In the genomic region with DNA sequence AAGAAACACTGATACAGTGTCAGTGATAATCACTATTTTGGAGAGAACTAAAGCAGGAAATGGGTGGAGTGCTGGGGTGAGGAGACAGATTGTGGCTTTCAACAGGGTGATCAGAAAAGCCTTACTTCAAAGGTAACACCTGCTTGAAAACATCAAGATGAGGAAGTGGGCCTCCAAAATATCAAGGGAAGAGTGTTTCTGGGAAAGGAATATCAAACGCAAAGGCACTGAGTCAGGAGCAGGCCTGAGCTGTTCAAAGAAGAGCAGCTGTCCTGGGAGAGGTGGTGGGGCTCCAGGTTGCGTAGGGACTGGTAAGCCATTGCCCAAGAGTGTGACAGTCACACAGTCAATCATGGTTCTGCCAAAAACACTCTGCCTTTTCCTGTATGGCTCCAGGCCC, we compare ENCODE assay signal across 10 cellular contexts. TPM values are rescaled to one million over a fixed set of nuclear protein-coding genes. Genes with fewer than 3 reads are reported as not detected.
DNase-seq lines count a peak whose midpoint lies in the region; ATAC-seq and TF ChIP-seq lines count a peak whose summit lies in the region.
"Had no signal": no experiment of that assay in that cellular context is flagged by ENCODE, and none has a peak within 500 bp of the region (broad histone marks: within the 10 kb centered on the region; RNA-seq: fewer than 3 reads in every experiment).

No MANE protein-coding gene starts in this region.

- H3K23ac ChIP-seq in trophoblast cell (ENCODE audit: low read length): no peak overlapping the region

- H2BK120ac ChIP-seq in trophoblast cell (ENCODE audit: insufficient read depth, low read length, poor library complexity): no peak overlapping the region

- H2AFZ ChIP-seq in trophoblast cell (ENCODE audit: insufficient read depth, low read length, poor library complexity): no peak overlapping the region
- H2AFZ ChIP-seq in osteoblast (ENCODE audit: low read length): no peak overlapping the region

- no peak overlapping the region for H2BK5ac ChIP-seq in trophoblast cell (ENCODE audit: low read depth, low read length, poor library complexity)

- DNase-seq in T-helper 2 cell: peak in 3 of 5 experiments; percentile 16 to 84 (median 41)
- peak; percentile 9 for DNase-seq in activated gamma-delta T cell treated with anti-CD3 and anti-CD28 coated beads, Interleukin-2, amount 50 U/mL, for 16 hours (ENCODE audit: low read depth)
- no peak for DNase-seq in trophoblast cell
- no peak for DNase-seq in retina
- no peak for DNase-seq in osteoblast (ENCODE audit: insufficient read length, low spot score, missing footprints)
- DNase-seq: right cardiac atrium, upper lobe of left lung had no signal

- H3K36me3 ChIP-seq in DOHH2 (ENCODE audit: control insufficient read depth, low read length) (peaks cover 3% of the 10 kb centered on the region; the same call in 1 of the 2 replicates), trophoblast cell (ENCODE audit: control insufficient read depth in 1 of 2, insufficient read depth in 2 of 2, low read length in 2 of 2) (no peaks in the 10 kb centered on the region), osteoblast (ENCODE audit: insufficient read depth, low read length) (no peaks in the 10 kb centered on the region)
- H3K36me3 ChIP-seq: upper lobe of left lung had no signal

- peak overlapping the region; percentile 35 for H4K8ac ChIP-seq in trophoblast cell (ENCODE audit: low read depth, low read length)

- H3K4me3 ChIP-seq in DOHH2 (ENCODE audit: low read length): peak overlapping the region; percentile 54
- no peak overlapping the region for H3K4me3 ChIP-seq in trophoblast cell (ENCODE audit: low read depth, low read length)
- no peak overlapping the region for H3K4me3 ChIP-seq in osteoblast (ENCODE audit: insufficient read depth, low read length)
- H3K4me3 ChIP-seq: upper lobe of left lung had no signal

- no peak overlapping the region for H4K12ac ChIP-seq in trophoblast cell (ENCODE audit: low read depth, low read length)

- ATAC-seq in GM21360 (IDR thresholded peaks at IDR 0.05; ENCODE audit: unreplicated experiment) (no peak), HG02588 (IDR thresholded peaks at IDR 0.05; ENCODE audit: unreplicated experiment) (no peak)
- ATAC-seq: right cardiac atrium had no signal

- no peak overlapping the region for H3K9ac ChIP-seq in trophoblast cell (ENCODE audit: low read length)

- H3F3A ChIP-seq in DOHH2 (ENCODE audit: control insufficient read depth, insufficient read depth): peaks cover 28% of the 10 kb centered on the region

- H3K9me3 ChIP-seq in DOHH2 (ENCODE audit: control insufficient read depth, insufficient read depth, low read length) (no peaks in the 10 kb centered on the region), trophoblast cell (ENCODE audit: insufficient read depth, low read depth, low read length) (no peaks in the 10 kb centered on the region), osteoblast (ENCODE audit: low read depth, low read length) (no peaks in the 10 kb centered on the region)
- H3K9me3 ChIP-seq: upper lobe of left lung had no signal

- H3K4me2 ChIP-seq in DOHH2 (ENCODE audit: low read length) (peak overlapping the region; percentile 74), trophoblast cell (ENCODE audit: low read length) (no peak overlapping the region), osteoblast (ENCODE audit: insufficient read depth, low read length) (no peak overlapping the region)

- no peak overlapping the region for H3K14ac ChIP-seq in trophoblast cell (ENCODE audit: low read length)

- H3K79me1 ChIP-seq in trophoblast cell (ENCODE audit: low read length): no peaks in the 10 kb centered on the region

- no peak overlapping the region for H4K91ac ChIP-seq in trophoblast cell (ENCODE audit: low read depth, low read length)

- peak overlapping the region; percentile 87 for H3K27ac ChIP-seq in DOHH2 (ENCODE audit: low read depth, low read length)
- H3K27ac ChIP-seq in trophoblast cell (ENCODE audit: low read depth, low read length): no peak overlapping the region
- H3K27ac ChIP-seq in osteoblast (ENCODE audit: low read depth, low read length): no peak overlapping the region

- TF ChIP-seq CTCF in DOHH2 (IDR thresholded peaks at IDR 0.05; ENCODE audit: low read depth, low read length, poor library complexity, severe bottlenecking) (no peak), osteoblast (IDR thresholded peaks at IDR 0.05; ENCODE audit: extremely low read depth, low read depth, low read length) (no peak)

- WGBS in trophoblast cell (ENCODE audit: extremely low coverage, insufficient coverage, insufficient read length): no CpG with 5 or more reads among the region's 2 CpGs

- H3K18ac ChIP-seq in trophoblast cell (ENCODE audit: low read length): no peak overlapping the region

- no peaks in the 10 kb centered on the region for H4K20me1 ChIP-seq in DOHH2 (ENCODE audit: control insufficient read depth, insufficient read depth, low read depth, low read length)
- no peaks in the 10 kb centered on the region for H4K20me1 ChIP-seq in osteoblast (ENCODE audit: insufficient read depth, low read length)

- peaks cover 74% of the 10 kb centered on the region for H3K4me1 ChIP-seq in DOHH2 (ENCODE audit: control insufficient read depth, low read length)
- H3K4me1 ChIP-seq in trophoblast cell (ENCODE audit: control insufficient read depth in 1 of 2, insufficient read depth in 2 of 2, low read length in 2 of 2): no peaks in the 10 kb centered on the region
- no peaks in the 10 kb centered on the region for H3K4me1 ChIP-seq in osteoblast (ENCODE audit: insufficient read depth, low read length)

- H3K79me2 ChIP-seq in DOHH2 (ENCODE audit: control insufficient read depth, low read length) (no peaks in the 10 kb centered on the region), trophoblast cell (ENCODE audit: control insufficient read depth, insufficient read depth, low read length, poor library complexity) (no peaks in the 10 kb centered on the region), osteoblast (ENCODE audit: insufficient read depth, low read length) (no peaks in the 10 kb centered on the region)

- no peaks in the 10 kb centered on the region for H3K27me3 ChIP-seq in DOHH2 (ENCODE audit: control insufficient read depth, low read length)
- H3K27me3 ChIP-seq in trophoblast cell (ENCODE audit: insufficient read depth, low read length): no peaks in the 10 kb centered on the region
- no peaks in the 10 kb centered on the region for H3K27me3 ChIP-seq in osteoblast (ENCODE audit: insufficient read depth, low read length)
- H3K27me3 ChIP-seq: upper lobe of left lung had no signal

- no peak overlapping the region for H2BK12ac ChIP-seq in trophoblast cell (ENCODE audit: low read length)

- no peak overlapping the region for H3K4ac ChIP-seq in trophoblast cell (ENCODE audit: low read depth, low read length)

- no peaks in the 10 kb centered on the region for H3K9me2 ChIP-seq in DOHH2 (replicated peaks; ENCODE audit: control insufficient read depth, low read length)

- H2AK5ac ChIP-seq in trophoblast cell (ENCODE audit: low read length): no peak overlapping the region

RNA-seq across cellular contexts. Expression of gene ATP1A1, which starts 47.1 kb away (rescaled TPM):
- 247 and 256 TPM in 2 replicates for polyA plus RNA-seq in trophoblast cell (2013)
- total RNA-seq in osteoblast: 120 and 122 TPM in 2 replicates

Comparison
In these comparisons a context has a peak if more than half of its experiments do, and no peak if none do; other contexts are left out.
1. DNase-seq: peak in T-helper 2 cell (3 of 5) and activated gamma-delta T cell treated with anti-CD3 and anti-CD28 coated beads, Interleukin-2, amount 50 U/mL, for 16 hours (single experiment); none in trophoblast cell (0 of 2), retina (single experiment) and osteoblast (single experiment).